Comparison of ENCODE assay signal across 1 cellular context in the genomic region with DNA sequence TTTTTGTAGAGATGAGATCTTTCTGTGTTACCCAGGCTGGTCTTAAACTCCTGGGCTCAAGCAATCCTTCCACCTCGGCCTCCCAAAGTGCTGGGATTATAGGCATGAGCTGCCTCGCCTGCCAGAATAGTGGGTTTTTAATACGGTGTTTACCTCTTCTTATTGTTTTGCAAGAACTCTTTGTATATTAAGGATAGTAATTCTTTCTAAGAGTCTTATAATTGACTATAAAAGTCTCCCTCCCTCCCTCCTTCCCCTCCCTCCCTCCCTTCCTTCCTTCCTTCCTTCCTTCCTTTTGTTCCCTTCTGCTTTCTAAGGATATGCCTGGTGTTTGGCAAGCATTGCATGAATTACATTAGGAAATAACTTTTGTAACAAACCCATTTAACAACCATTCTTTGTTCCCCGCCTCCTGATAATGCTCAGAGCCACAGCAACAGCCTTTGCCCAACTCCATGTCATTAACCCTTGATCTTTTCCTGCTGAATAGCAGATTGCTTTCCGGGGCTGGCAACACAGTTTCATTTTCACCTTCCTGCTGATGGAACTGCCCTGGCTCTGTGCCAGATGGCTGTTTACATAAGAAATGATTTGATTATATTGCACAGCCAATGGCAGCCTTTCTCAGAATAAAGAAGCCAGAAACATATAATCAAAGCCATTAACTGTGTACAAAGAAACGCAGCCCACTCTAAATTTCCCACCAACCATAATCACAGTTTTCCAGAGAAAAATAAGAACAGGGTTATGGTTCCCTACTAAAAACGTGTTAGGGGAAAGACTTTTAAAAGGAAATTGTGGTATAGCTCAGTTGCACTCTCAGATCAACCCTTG.
TF ChIP-seq lines count a peak whose summit lies in the region.

No MANE protein-coding gene starts in this region.

TF ChIP-seq in HepG2, 621 proteins besides CTCF, POLR2A, EP300 and RAD21 (continued from another document):
- TF ChIP-seq RERE (CRISPR knock-in tag; IDR thresholded peaks at IDR 0.05; ENCODE audit: low read depth) (peak; percentile 75; the same call in 1 of the 2 replicates), MED8 (CRISPR knock-in tag; IDR thresholded peaks at IDR 0.05; ENCODE audit: insufficient replicate concordance) (peak; percentile 84), MEF2D (CRISPR knock-in tag; IDR thresholded peaks at IDR 0.05) (0 out of 2 replicates have a peak, but pooled peaks have one; percentile 77), ZNF136 (CRISPR knock-in tag; IDR thresholded peaks at IDR 0.05; ENCODE audit: low read depth) (no peak), CBX2 (IDR thresholded peaks at IDR 0.05; ENCODE audit: low read depth, low read length) (no peak), CBX2 (CRISPR knock-in tag; IDR thresholded peaks at IDR 0.05; ENCODE audit: low read depth) (no peak), ZNF556 (CRISPR knock-in tag; IDR thresholded peaks at IDR 0.05; ENCODE audit: borderline replicate concordance) (0 out of 2 replicates have a peak, but pooled peaks have one; percentile 51), SKI (IDR thresholded peaks at IDR 0.05; ENCODE audit: partially characterized antibody) (peak; percentile 60), ZNF296 (CRISPR knock-in tag; conservative IDR thresholded peaks at IDR 0.05) (no peak), KDM4B (CRISPR knock-in tag; IDR thresholded peaks at IDR 0.05) (peak; percentile 45; the same call in 1 of the 2 replicates), ZBTB7B (CRISPR knock-in tag; IDR thresholded peaks at IDR 0.05) (peak; percentile 66), CHD4 (IDR thresholded peaks at IDR 0.05; ENCODE audit: borderline replicate concordance, low read length) (peak; percentile 98), SNAPC2 (CRISPR knock-in tag; IDR thresholded peaks at IDR 0.05) (peak; percentile 94), ZNF564 (CRISPR knock-in tag; IDR thresholded peaks at IDR 0.05) (peak; percentile 86; the same call in 1 of the 2 replicates), ZNF546 (CRISPR knock-in tag; conservative IDR thresholded peaks at IDR 0.05) (no peak)
- TF ChIP-seq, protein P1, sequence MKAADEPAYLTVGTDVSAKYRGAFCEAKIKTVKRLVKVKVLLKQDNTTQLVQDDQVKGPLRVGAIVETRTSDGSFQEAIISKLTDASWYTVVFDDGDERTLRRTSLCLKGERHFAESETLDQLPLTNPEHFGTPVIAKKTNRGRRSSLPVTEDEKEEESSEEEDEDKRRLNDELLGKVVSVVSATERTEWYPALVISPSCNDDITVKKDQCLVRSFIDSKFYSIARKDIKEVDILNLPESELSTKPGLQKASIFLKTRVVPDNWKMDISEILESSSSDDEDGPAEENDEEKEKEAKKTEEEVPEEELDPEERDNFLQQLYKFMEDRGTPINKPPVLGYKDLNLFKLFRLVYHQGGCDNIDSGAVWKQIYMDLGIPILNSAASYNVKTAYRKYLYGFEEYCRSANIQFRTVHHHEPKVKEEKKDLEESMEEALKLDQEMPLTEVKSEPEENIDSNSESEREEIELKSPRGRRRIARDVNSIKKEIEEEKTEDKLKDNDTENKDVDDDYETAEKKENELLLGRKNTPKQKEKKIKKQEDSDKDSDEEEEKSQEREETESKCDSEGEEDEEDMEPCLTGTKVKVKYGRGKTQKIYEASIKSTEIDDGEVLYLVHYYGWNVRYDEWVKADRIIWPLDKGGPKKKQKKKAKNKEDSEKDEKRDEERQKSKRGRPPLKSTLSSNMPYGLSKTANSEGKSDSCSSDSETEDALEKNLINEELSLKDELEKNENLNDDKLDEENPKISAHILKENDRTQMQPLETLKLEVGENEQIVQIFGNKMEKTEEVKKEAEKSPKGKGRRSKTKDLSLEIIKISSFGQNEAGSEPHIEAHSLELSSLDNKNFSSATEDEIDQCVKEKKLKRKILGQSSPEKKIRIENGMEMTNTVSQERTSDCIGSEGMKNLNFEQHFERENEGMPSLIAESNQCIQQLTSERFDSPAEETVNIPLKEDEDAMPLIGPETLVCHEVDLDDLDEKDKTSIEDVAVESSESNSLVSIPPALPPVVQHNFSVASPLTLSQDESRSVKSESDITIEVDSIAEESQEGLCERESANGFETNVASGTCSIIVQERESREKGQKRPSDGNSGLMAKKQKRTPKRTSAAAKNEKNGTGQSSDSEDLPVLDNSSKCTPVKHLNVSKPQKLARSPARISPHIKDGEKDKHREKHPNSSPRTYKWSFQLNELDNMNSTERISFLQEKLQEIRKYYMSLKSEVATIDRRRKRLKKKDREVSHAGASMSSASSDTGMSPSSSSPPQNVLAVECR (CRISPR knock-in tag; IDR thresholded peaks at IDR 0.05; ENCODE audit: borderline replicate concordance) = peak; percentile 61; the same call in 1 of the 2 replicates
